24 cellular contexts compared by ENCODE assay signal in genomic region chr2:160300203-160300602, GRCh38.
DNase-seq lines count a peak whose midpoint lies in the region; ATAC-seq and TF ChIP-seq lines count a peak whose summit lies in the region.
"Had no signal": no experiment of that assay in that cellular context is flagged by ENCODE, and none has a peak within 500 bp of the region (broad histone marks: within the 10 kb centered on the region; RNA-seq: fewer than 3 reads in every experiment).

No MANE protein-coding gene starts in this region.

- H3K4me3 Mint-ChIP-seq in T-helper 1 cell treated with Interleukin-12 subunit alpha and Interleukin-12 subunit beta and Interleukin-4 antibody, amounts not matched to agents 30 μg/mL and 1 μg/mL, for 36 hours, result no peak overlapping the region
- H3K4me3 Mint-ChIP-seq in natural killer cell treated with Interleukin-12 subunit alpha and Interleukin-12 subunit beta and Interleukin-15 and Interleukin-18, amount 100 ng/mL, for 72 hours, result peak overlapping the region; percentile 81
- H3K4me3 Mint-ChIP-seq in natural killer cell, result no peak overlapping the region
- H3K4me3 Mint-ChIP-seq in dendritic cell treated with granulocyte-macrophage colony-stimulating factor and Interleukin-4, amounts not matched to agents 40 ng/mL and 50 ng/mL, for 4 days, result no peak overlapping the region
- H3K4me3 Mint-ChIP-seq: CD8-positive, alpha-beta T cell; neural progenitor cell had no signal

- no peak overlapping the region for H3K9ac ChIP-seq in smooth muscle cell (ENCODE audit: low read depth)
- H3K9ac ChIP-seq: neural progenitor cell had no signal

- peak overlapping the region; percentile 66 for H3K27ac ChIP-seq in smooth muscle cell (ENCODE audit: low read depth)
- H3K27ac ChIP-seq: 22Rv1, cardiac muscle cell, lower lobe of right lung, neural progenitor cell, prostate gland, SK-N-MC had no signal

- H3K9me3 ChIP-seq in smooth muscle cell (replicated peaks; ENCODE audit: low read depth), result no peaks in the 10 kb centered on the region
- H3K9me3 ChIP-seq: lower lobe of right lung, prostate gland had no signal

- peaks cover 9% of the 10 kb centered on the region for H3F3A ChIP-seq in smooth muscle cell (ENCODE audit: low read depth)

- intact Hi-C loops in natural killer cell (cut with micrococcal nuclease), result no loop called here
- intact Hi-C loops in dendritic cell treated with granulocyte-macrophage colony-stimulating factor and Interleukin-4, amounts not matched to agents 40 ng/mL and 50 ng/mL, for 4 days (cut with micrococcal nuclease), result no loop called here

- peak in 1 of 2 donors; percentile 49 for ATAC-seq in natural killer cell treated with Interleukin-12 subunit alpha and Interleukin-12 subunit beta and Interleukin-15 and Interleukin-18, amount 100 ng/mL, for 72 hours
- no peak for ATAC-seq in natural killer cell
- ATAC-seq: CD8-positive, alpha-beta T cell had no signal

- peaks cover 55% of the 10 kb centered on the region for H3K79me2 ChIP-seq in smooth muscle cell (ENCODE audit: low read depth)

- peaks cover 9% of the 10 kb centered on the region for H3K36me3 ChIP-seq in smooth muscle cell (ENCODE audit: low read depth)
- H3K36me3 ChIP-seq: neural progenitor cell, prostate gland had no signal

- peaks cover 64% of the 10 kb centered on the region for H3K36me3 Mint-ChIP-seq in T-helper 1 cell treated with Interleukin-12 subunit alpha and Interleukin-12 subunit beta and Interleukin-4 antibody, amounts not matched to agents 30 μg/mL and 1 μg/mL, for 36 hours (ENCODE audit: low read depth)
- peaks cover 47% of the 10 kb centered on the region for H3K36me3 Mint-ChIP-seq in natural killer cell treated with Interleukin-12 subunit alpha and Interleukin-12 subunit beta and Interleukin-15 and Interleukin-18, amount 100 ng/mL, for 72 hours
- H3K36me3 Mint-ChIP-seq in natural killer cell, result peaks cover 29% of the 10 kb centered on the region
- peaks cover 71% of the 10 kb centered on the region for H3K36me3 Mint-ChIP-seq in dendritic cell treated with granulocyte-macrophage colony-stimulating factor and Interleukin-4, amounts not matched to agents 40 ng/mL and 50 ng/mL, for 4 days (ENCODE audit: low read depth)

- no peak overlapping the region for H2AFZ ChIP-seq in smooth muscle cell (ENCODE audit: low read depth)
- H2AFZ ChIP-seq: neural progenitor cell had no signal

- no peak for TF ChIP-seq CTCF in natural killer cell (IDR thresholded peaks at IDR 0.05)
- TF ChIP-seq CTCF in smooth muscle cell (IDR thresholded peaks at IDR 0.05; ENCODE audit: borderline replicate concordance, insufficient read depth, poor library complexity, severe bottlenecking), result no peak

- H3K27me3 ChIP-seq in smooth muscle cell (ENCODE audit: low read depth), result no peaks in the 10 kb centered on the region
- H3K27me3 ChIP-seq: cardiac muscle cell, neural progenitor cell had no signal

- DNase-seq in T-helper 1 cell (no peak), natural killer cell (no peak), smooth muscle cell (lab: John Stamatoyannopoulos, UW; ENCODE audit: unreplicated experiment) (no peak), SKM-1 (lab: John Stamatoyannopoulos, UW; ENCODE audit: unreplicated experiment) (no peak), occipital lobe (lab: John Stamatoyannopoulos, UW) (no peak)
- DNase-seq in natural killer cell treated with Interleukin-12 subunit alpha and Interleukin-12 subunit beta and Interleukin-15 and Interleukin-18, amount 100 ng/mL, for 72 hours (ENCODE audit: low spot score), result no peak
- DNase-seq: activated CD4-positive, CD25-positive, alpha-beta regulatory T cell; amygdala; CD8-positive, alpha-beta T cell; DMS153; kidney glomerular epithelial cell; lower lobe of right lung; NCI-H1092; NCI-H187; NCI-H2227 treated with DMSO at 0.1 percent for 48 hours; NCI-H748 treated with DMSO at 0.1 percent for 48 hours; substantia nigra had no signal

- peaks cover 13% of the 10 kb centered on the region for H4K20me1 ChIP-seq in smooth muscle cell (ENCODE audit: low read depth)

- no peaks in the 10 kb centered on the region for H3K4me1 ChIP-seq in smooth muscle cell (ENCODE audit: low read depth)
- H3K4me1 ChIP-seq: neural progenitor cell, prostate gland had no signal

- no peaks in the 10 kb centered on the region for H3K9me3 Mint-ChIP-seq in T-helper 1 cell treated with Interleukin-12 subunit alpha and Interleukin-12 subunit beta and Interleukin-4 antibody, amounts not matched to agents 30 μg/mL and 1 μg/mL, for 36 hours
- H3K9me3 Mint-ChIP-seq in natural killer cell treated with Interleukin-12 subunit alpha and Interleukin-12 subunit beta and Interleukin-15 and Interleukin-18, amount 100 ng/mL, for 72 hours, result no peaks in the 10 kb centered on the region
- no peaks in the 10 kb centered on the region for H3K9me3 Mint-ChIP-seq in natural killer cell
- H3K9me3 Mint-ChIP-seq in dendritic cell treated with granulocyte-macrophage colony-stimulating factor and Interleukin-4, amounts not matched to agents 40 ng/mL and 50 ng/mL, for 4 days, result no peaks in the 10 kb centered on the region
- H3K9me3 Mint-ChIP-seq: CD8-positive, alpha-beta T cell; neural progenitor cell had no signal

- WGBS in smooth muscle cell (ENCODE audit: low lambda C conversion rate), result 100% methylated on average over 1 of the region's 1 CpG

- H3K4me1 Mint-ChIP-seq in T-helper 1 cell treated with Interleukin-12 subunit alpha and Interleukin-12 subunit beta and Interleukin-4 antibody, amounts not matched to agents 30 μg/mL and 1 μg/mL, for 36 hours (ENCODE audit: low read depth), result peaks cover 50% of the 10 kb centered on the region
- H3K4me1 Mint-ChIP-seq in natural killer cell treated with Interleukin-12 subunit alpha and Interleukin-12 subunit beta and Interleukin-15 and Interleukin-18, amount 100 ng/mL, for 72 hours (ENCODE audit: low read depth in 2 of 2), result peaks cover 60 to 68% of the 10 kb centered on the region in 2 donors
- H3K4me1 Mint-ChIP-seq in natural killer cell, result peaks cover 63 to 67% of the 10 kb centered on the region in 2 donors
- peaks cover 43% of the 10 kb centered on the region for H3K4me1 Mint-ChIP-seq in dendritic cell treated with granulocyte-macrophage colony-stimulating factor and Interleukin-4, amounts not matched to agents 40 ng/mL and 50 ng/mL, for 4 days (ENCODE audit: low read depth)
- H3K4me1 Mint-ChIP-seq: neural progenitor cell had no signal

- H3K27me3 Mint-ChIP-seq in T-helper 1 cell treated with Interleukin-12 subunit alpha and Interleukin-12 subunit beta and Interleukin-4 antibody, amounts not matched to agents 30 μg/mL and 1 μg/mL, for 36 hours (ENCODE audit: low read depth), result no peaks in the 10 kb centered on the region
- H3K27me3 Mint-ChIP-seq in natural killer cell treated with Interleukin-12 subunit alpha and Interleukin-12 subunit beta and Interleukin-15 and Interleukin-18, amount 100 ng/mL, for 72 hours, result no peaks in the 10 kb centered on the region
- H3K27me3 Mint-ChIP-seq in natural killer cell (ENCODE audit: low read depth in 2 of 2), result no peaks in the 10 kb centered on the region
- H3K27me3 Mint-ChIP-seq in dendritic cell treated with granulocyte-macrophage colony-stimulating factor and Interleukin-4, amounts not matched to agents 40 ng/mL and 50 ng/mL, for 4 days, result no peaks in the 10 kb centered on the region

- H3K27ac Mint-ChIP-seq in T-helper 1 cell treated with Interleukin-12 subunit alpha and Interleukin-12 subunit beta and Interleukin-4 antibody, amounts not matched to agents 30 μg/mL and 1 μg/mL, for 36 hours, result peak overlapping the region; percentile 45
- peak overlapping the region; percentile 86 to 88 for H3K27ac Mint-ChIP-seq in natural killer cell treated with Interleukin-12 subunit alpha and Interleukin-12 subunit beta and Interleukin-15 and Interleukin-18, amount 100 ng/mL, for 72 hours
- H3K27ac Mint-ChIP-seq in natural killer cell, result peak overlapping the region in 1 of 2 donors; percentile 81
- H3K27ac Mint-ChIP-seq in dendritic cell treated with granulocyte-macrophage colony-stimulating factor and Interleukin-4, amounts not matched to agents 40 ng/mL and 50 ng/mL, for 4 days, result peak overlapping the region; percentile 61
- H3K27ac Mint-ChIP-seq: neural progenitor cell had no signal

- H3K4me2 ChIP-seq in smooth muscle cell, result no peak overlapping the region
- H3K4me2 ChIP-seq: neural progenitor cell had no signal

- no peak overlapping the region for H3K4me3 ChIP-seq in smooth muscle cell
- H3K4me3 ChIP-seq: cardiac muscle cell, lower lobe of right lung, neural progenitor cell, prostate gland, SK-N-MC had no signal
